Comparison of ENCODE assay signal across 1 cellular context in genomic region chr1:47179023-47179987, GRCh38.
TF ChIP-seq lines count a peak whose summit lies in the region.

No MANE protein-coding gene starts in this region.

TF ChIP-seq in GM12878, 131 proteins besides CTCF, POLR2A, EP300 and RAD21 (continued from another document):
- TF ChIP-seq ZZZ3 (IDR thresholded peaks at IDR 0.05; ENCODE audit: control insufficient read depth, insufficient read length, low read depth) (no peak), SMAD5 (IDR thresholded peaks at IDR 0.05; ENCODE audit: low read depth) (no peak), USF2 (IDR thresholded peaks at IDR 0.05; ENCODE audit: borderline replicate concordance, low read depth, low read length) (no peak), BHLHE40 (IDR thresholded peaks at IDR 0.05; ENCODE audit: borderline replicate concordance in 1 of 2, low read depth in 2 of 2, low read length in 1 of 2) (no peak; a peak in 1 of 4 replicates), IKZF1 (conservative IDR thresholded peaks at IDR 0.05) (peak; percentile 64), CEBPB (IDR thresholded peaks at IDR 0.05; ENCODE audit: borderline replicate concordance in 1 of 2, low read depth in 2 of 2, low read length in 2 of 2) (no peak), NBN (IDR thresholded peaks at IDR 0.05) (peak; percentile 60; the same call in 1 of the 2 replicates), CHD4 (IDR thresholded peaks at IDR 0.05) (no peak), NRF1 (conservative IDR thresholded peaks at IDR 0.05; ENCODE audit: low read depth, low read length) (no peak), SMC3 (IDR thresholded peaks at IDR 0.05; ENCODE audit: borderline replicate concordance, low read length) (peak; percentile 40; the same call in 1 of the 2 replicates), POU2F2 (IDR thresholded peaks at IDR 0.05; ENCODE audit: borderline replicate concordance, low read depth, low read length) (peak; percentile 36; the same call in 1 of the 3 replicates), IKZF2 (IDR thresholded peaks at IDR 0.05) (peak in 1 of 2 experiments; percentile 56; a peak in 1 of 4 replicates), SUZ12 (IDR thresholded peaks at IDR 0.05; ENCODE audit: unreplicated experiment) (no peak), PRDM15 (CRISPR knock-in tag; IDR thresholded peaks at IDR 0.05) (no peak), HCFC1 (IDR thresholded peaks at IDR 0.05; ENCODE audit: low read length) (peak; percentile 60), SRF (IDR thresholded peaks at IDR 0.05; ENCODE audit: low read depth in 2 of 2, low read length in 2 of 2) (peak in 1 of 2 experiments; percentile 79; a peak in 2 of 4 replicates)
- TF ChIP-seq, protein P1, sequence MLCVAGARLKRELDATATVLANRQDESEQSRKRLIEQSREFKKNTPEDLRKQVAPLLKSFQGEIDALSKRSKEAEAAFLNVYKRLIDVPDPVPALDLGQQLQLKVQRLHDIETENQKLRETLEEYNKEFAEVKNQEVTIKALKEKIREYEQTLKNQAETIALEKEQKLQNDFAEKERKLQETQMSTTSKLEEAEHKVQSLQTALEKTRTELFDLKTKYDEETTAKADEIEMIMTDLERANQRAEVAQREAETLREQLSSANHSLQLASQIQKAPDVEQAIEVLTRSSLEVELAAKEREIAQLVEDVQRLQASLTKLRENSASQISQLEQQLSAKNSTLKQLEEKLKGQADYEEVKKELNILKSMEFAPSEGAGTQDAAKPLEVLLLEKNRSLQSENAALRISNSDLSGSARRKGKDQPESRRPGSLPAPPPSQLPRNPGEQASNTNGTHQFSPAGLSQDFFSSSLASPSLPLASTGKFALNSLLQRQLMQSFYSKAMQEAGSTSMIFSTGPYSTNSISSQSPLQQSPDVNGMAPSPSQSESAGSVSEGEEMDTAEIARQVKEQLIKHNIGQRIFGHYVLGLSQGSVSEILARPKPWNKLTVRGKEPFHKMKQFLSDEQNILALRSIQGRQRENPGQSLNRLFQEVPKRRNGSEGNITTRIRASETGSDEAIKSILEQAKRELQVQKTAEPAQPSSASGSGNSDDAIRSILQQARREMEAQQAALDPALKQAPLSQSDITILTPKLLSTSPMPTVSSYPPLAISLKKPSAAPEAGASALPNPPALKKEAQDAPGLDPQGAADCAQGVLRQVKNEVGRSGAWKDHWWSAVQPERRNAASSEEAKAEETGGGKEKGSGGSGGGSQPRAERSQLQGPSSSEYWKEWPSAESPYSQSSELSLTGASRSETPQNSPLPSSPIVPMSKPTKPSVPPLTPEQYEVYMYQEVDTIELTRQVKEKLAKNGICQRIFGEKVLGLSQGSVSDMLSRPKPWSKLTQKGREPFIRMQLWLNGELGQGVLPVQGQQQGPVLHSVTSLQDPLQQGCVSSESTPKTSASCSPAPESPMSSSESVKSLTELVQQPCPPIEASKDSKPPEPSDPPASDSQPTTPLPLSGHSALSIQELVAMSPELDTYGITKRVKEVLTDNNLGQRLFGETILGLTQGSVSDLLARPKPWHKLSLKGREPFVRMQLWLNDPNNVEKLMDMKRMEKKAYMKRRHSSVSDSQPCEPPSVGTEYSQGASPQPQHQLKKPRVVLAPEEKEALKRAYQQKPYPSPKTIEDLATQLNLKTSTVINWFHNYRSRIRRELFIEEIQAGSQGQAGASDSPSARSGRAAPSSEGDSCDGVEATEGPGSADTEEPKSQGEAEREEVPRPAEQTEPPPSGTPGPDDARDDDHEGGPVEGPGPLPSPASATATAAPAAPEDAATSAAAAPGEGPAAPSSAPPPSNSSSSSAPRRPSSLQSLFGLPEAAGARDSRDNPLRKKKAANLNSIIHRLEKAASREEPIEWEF (IDR thresholded peaks at IDR 0.05; ENCODE audit: insufficient replicate concordance, low read depth, low read length), result no peak
- TF ChIP-seq, protein P2, sequence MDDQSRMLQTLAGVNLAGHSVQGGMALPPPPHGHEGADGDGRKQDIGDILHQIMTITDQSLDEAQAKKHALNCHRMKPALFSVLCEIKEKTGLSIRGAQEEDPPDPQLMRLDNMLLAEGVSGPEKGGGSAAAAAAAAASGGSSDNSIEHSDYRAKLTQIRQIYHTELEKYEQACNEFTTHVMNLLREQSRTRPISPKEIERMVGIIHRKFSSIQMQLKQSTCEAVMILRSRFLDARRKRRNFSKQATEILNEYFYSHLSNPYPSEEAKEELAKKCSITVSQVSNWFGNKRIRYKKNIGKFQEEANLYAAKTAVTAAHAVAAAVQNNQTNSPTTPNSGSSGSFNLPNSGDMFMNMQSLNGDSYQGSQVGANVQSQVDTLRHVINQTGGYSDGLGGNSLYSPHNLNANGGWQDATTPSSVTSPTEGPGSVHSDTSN (IDR thresholded peaks at IDR 0.05; ENCODE audit: insufficient replicate concordance, low read depth, low read length), result no peak
- TF ChIP-seq, protein P3, sequence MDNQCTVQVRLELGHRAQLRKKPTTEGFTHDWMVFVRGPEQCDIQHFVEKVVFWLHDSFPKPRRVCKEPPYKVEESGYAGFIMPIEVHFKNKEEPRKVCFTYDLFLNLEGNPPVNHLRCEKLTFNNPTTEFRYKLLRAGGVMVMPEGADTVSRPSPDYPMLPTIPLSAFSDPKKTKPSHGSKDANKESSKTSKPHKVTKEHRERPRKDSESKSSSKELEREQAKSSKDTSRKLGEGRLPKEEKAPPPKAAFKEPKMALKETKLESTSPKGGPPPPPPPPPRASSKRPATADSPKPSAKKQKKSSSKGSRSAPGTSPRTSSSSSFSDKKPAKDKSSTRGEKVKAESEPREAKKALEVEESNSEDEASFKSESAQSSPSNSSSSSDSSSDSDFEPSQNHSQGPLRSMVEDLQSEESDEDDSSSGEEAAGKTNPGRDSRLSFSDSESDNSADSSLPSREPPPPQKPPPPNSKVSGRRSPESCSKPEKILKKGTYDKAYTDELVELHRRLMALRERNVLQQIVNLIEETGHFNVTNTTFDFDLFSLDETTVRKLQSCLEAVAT (IDR thresholded peaks at IDR 0.05), result no peak
- TF ChIP-seq, protein P4, sequence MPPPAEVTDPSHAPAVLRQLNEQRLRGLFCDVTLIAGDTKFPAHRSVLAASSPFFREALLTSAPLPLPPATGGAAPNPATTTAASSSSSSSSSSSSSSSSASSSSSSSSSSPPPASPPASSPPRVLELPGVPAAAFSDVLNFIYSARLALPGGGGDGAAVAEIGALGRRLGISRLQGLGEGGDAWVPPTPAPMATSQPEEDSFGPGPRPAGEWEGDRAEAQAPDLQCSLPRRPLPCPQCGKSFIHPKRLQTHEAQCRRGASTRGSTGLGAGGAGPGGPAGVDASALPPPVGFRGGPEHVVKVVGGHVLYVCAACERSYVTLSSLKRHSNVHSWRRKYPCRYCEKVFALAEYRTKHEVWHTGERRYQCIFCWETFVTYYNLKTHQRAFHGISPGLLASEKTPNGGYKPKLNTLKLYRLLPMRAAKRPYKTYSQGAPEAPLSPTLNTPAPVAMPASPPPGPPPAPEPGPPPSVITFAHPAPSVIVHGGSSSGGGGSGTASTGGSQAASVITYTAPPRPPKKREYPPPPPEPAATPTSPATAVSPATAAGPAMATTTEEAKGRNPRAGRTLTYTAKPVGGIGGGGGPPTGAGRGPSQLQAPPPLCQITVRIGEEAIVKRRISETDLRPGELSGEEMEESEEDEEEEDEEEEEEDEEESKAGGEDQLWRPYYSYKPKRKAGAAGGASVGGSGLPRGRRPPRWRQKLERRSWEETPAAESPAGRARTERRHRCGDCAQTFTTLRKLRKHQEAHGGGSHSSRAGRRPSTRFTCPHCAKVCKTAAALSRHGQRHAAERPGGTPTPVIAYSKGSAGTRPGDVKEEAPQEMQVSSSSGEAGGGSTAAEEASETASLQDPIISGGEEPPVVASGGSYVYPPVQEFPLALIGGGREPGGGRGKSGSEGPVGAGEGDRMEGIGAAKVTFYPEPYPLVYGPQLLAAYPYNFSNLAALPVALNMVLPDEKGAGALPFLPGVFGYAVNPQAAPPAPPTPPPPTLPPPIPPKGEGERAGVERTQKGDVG (CRISPR knock-in tag; IDR thresholded peaks at IDR 0.05), result no peak
